Comparison of ENCODE assay signal across 8 cellular contexts in the genomic region with DNA sequence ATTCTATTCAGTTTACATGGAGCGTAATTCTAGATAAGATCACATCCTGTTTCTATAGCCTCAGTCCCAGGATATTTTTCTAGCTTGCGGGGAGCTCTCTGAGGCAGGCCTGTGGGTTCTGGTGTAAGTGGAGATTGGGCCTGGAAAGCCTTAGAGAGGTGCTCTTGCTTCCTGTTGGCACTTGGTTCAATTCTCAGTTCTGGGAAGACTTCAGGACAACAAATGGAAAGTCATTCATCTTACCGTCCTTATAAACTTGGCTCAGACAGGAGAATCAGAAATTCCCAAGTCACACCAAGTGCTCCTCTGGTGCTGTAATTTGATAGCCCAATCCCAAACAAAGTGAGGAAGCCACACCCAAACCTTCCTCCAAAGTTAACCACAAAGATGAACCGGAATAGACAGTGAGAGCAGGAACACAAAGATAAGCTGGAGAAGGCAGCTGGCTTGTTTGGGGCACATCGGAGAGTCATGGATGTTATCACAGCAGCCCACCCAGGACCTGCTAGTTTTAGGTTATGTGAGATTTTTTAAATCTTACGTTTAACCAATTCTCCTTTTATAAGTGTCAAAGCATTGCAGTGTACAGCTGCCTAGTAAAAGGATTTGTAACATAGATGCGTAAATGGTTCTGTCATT.
DNase-seq lines count a peak whose midpoint lies in the region; ATAC-seq, FAIRE-seq and TF ChIP-seq lines count a peak whose summit lies in the region.

No MANE protein-coding gene starts in this region.

- peak overlapping the region; percentile 60 for H2AFZ ChIP-seq in astrocyte (ENCODE audit: low read depth, low read length)

- H3K9me3 ChIP-seq in astrocyte (ENCODE audit: insufficient read depth, low read depth, low read length), result no peaks in the 10 kb centered on the region

- no peaks in the 10 kb centered on the region for H4K20me1 ChIP-seq in astrocyte (ENCODE audit: insufficient read depth, low read length)

- peak overlapping the region; percentile 30 for H3K4me3 ChIP-seq in astrocyte (ENCODE audit: insufficient read depth, low read depth, low read length)

- peak overlapping the region; percentile 73 for H3K4me2 ChIP-seq in astrocyte (ENCODE audit: low read length)

- peak overlapping the region; percentile 25 for H3K9ac ChIP-seq in astrocyte (ENCODE audit: low read length)

- no peak overlapping the region for H3K27ac ChIP-seq in astrocyte (ENCODE audit: low read depth, low read length)

- H3K79me2 ChIP-seq in astrocyte (ENCODE audit: insufficient read depth, low read length), result no peaks in the 10 kb centered on the region

- H3K36me3 Mint-ChIP-seq in stimulated activated naive CD8-positive, alpha-beta T cell treated with anti-CD3 and anti-CD28 coated beads, Interleukin-15, Interleukin-2, amounts not matched to agents 100 ng/mL and 50 ng/mL, for 24 hours (ENCODE audit: low read depth), result no peaks in the 10 kb centered on the region
- H3K36me3 Mint-ChIP-seq in astrocyte (ENCODE audit: low read depth, unreplicated experiment), result no peaks in the 10 kb centered on the region

- ATAC-seq in stimulated activated naive CD8-positive, alpha-beta T cell treated with anti-CD3 and anti-CD28 coated beads, Interleukin-15, amount 100 ng/mL, for 72 hours, result no peak
- no peak for ATAC-seq in HG02642 (IDR thresholded peaks at IDR 0.05; ENCODE audit: poor library complexity, unreplicated experiment)

- no peaks in the 10 kb centered on the region for H3K36me3 ChIP-seq in astrocyte (ENCODE audit: insufficient read depth, low read length)

- peaks cover 11% of the 10 kb centered on the region for H3K4me1 Mint-ChIP-seq in stimulated activated naive CD8-positive, alpha-beta T cell treated with anti-CD3 and anti-CD28 coated beads, Interleukin-15, Interleukin-2, amounts not matched to agents 100 ng/mL and 50 ng/mL, for 24 hours (ENCODE audit: low read depth)
- H3K4me1 Mint-ChIP-seq in stimulated activated naive CD8-positive, alpha-beta T cell treated with anti-CD3 and anti-CD28 coated beads, Interleukin-15, amount 100 ng/mL, for 72 hours, result peaks cover 14% of the 10 kb centered on the region
- peaks cover 19% of the 10 kb centered on the region for H3K4me1 Mint-ChIP-seq in astrocyte (ENCODE audit: low read depth, unreplicated experiment)

- H3K4me3 Mint-ChIP-seq in stimulated activated naive CD8-positive, alpha-beta T cell treated with anti-CD3 and anti-CD28 coated beads, Interleukin-15, Interleukin-2, amounts not matched to agents 100 ng/mL and 50 ng/mL, for 24 hours, result no peak overlapping the region
- peak overlapping the region in 1 of 2 donors; percentile 61 for H3K4me3 Mint-ChIP-seq in stimulated activated naive CD8-positive, alpha-beta T cell treated with anti-CD3 and anti-CD28 coated beads, Interleukin-15, amount 100 ng/mL, for 72 hours
- H3K4me3 Mint-ChIP-seq in astrocyte (ENCODE audit: unreplicated experiment), result no peak overlapping the region

- no peak for FAIRE-seq in astrocyte (lab: Jason Lieb, UNC)

- DNase-seq in stimulated activated naive CD8-positive, alpha-beta T cell treated with anti-CD3 and anti-CD28 coated beads, Interleukin-15, amount 100 ng/mL, for 72 hours, result no peak
- DNase-seq in astrocyte (ENCODE audit: low read depth) (peak; percentile 88), left kidney (ENCODE audit: low read depth, low spot score) (peak; percentile 52), NCI-H1694 treated with DMSO at 0.1 percent for 48 hours (lab: John Stamatoyannopoulos, UW) (no peak)
- no peak for DNase-seq in activated CD4-positive, alpha-beta T cell treated with anti-CD3 and anti-CD28 coated beads for 4 hours
- no peak for DNase-seq in stimulated activated CD4-positive, alpha-beta T cell treated with anti-CD3 and anti-CD28 coated beads, Interleukin-4, amount 100 ng/mL, for 1 hour

- H3K9me3 Mint-ChIP-seq in stimulated activated naive CD8-positive, alpha-beta T cell treated with anti-CD3 and anti-CD28 coated beads, Interleukin-15, Interleukin-2, amounts not matched to agents 100 ng/mL and 50 ng/mL, for 24 hours, result no peaks in the 10 kb centered on the region
- no peaks in the 10 kb centered on the region for H3K9me3 Mint-ChIP-seq in stimulated activated naive CD8-positive, alpha-beta T cell treated with anti-CD3 and anti-CD28 coated beads, Interleukin-15, amount 100 ng/mL, for 72 hours
- H3K9me3 Mint-ChIP-seq in astrocyte (ENCODE audit: unreplicated experiment), result no peaks in the 10 kb centered on the region

- H3K4me1 ChIP-seq in astrocyte (ENCODE audit: insufficient read depth, low read length), result peaks cover 18% of the 10 kb centered on the region

- TF ChIP-seq CTCF in astrocyte (IDR thresholded peaks at IDR 0.05; ENCODE audit: insufficient read depth, low read depth, low read length), result no peak

- no peaks in the 10 kb centered on the region for H3K27me3 ChIP-seq in astrocyte (ENCODE audit: insufficient read depth, low read length)

- H3K27me3 Mint-ChIP-seq in stimulated activated naive CD8-positive, alpha-beta T cell treated with anti-CD3 and anti-CD28 coated beads, Interleukin-15, Interleukin-2, amounts not matched to agents 100 ng/mL and 50 ng/mL, for 24 hours, result peaks cover 7% of the 10 kb centered on the region
- peaks cover 7% of the 10 kb centered on the region for H3K27me3 Mint-ChIP-seq in stimulated activated naive CD8-positive, alpha-beta T cell treated with anti-CD3 and anti-CD28 coated beads, Interleukin-15, amount 100 ng/mL, for 72 hours
- no peaks in the 10 kb centered on the region for H3K27me3 Mint-ChIP-seq in astrocyte (ENCODE audit: low read depth, unreplicated experiment)

- peak overlapping the region; percentile 63 for H3K27ac Mint-ChIP-seq in stimulated activated naive CD8-positive, alpha-beta T cell treated with anti-CD3 and anti-CD28 coated beads, Interleukin-15, Interleukin-2, amounts not matched to agents 100 ng/mL and 50 ng/mL, for 24 hours
- no peak overlapping the region for H3K27ac Mint-ChIP-seq in stimulated activated naive CD8-positive, alpha-beta T cell treated with anti-CD3 and anti-CD28 coated beads, Interleukin-15, amount 100 ng/mL, for 72 hours
- no peak overlapping the region for H3K27ac Mint-ChIP-seq in astrocyte (ENCODE audit: unreplicated experiment)

Comparison
In these comparisons a context has a peak if more than half of its experiments do, and no peak if none do; other contexts are left out.
1. DNase-seq: peak in astrocyte (single experiment) and left kidney (single experiment); none in stimulated activated naive CD8-positive, alpha-beta T cell treated with anti-CD3 and anti-CD28 coated beads, Interleukin-15, amount 100 ng/mL, for 72 hours (0 of 2), activated CD4-positive, alpha-beta T cell treated with anti-CD3 and anti-CD28 coated beads for 4 hours (0 of 2), stimulated activated CD4-positive, alpha-beta T cell treated with anti-CD3 and anti-CD28 coated beads, Interleukin-4, amount 100 ng/mL, for 1 hour (single experiment) and NCI-H1694 treated with DMSO at 0.1 percent for 48 hours (single experiment).